Comparison of ENCODE assay signal across 1 cellular context in genomic region chr11:422249-422656, GRCh38.
A peak's percentile ranks its signal among the peaks of the same experiment; 100 is the strongest.
TF ChIP-seq lines count a peak whose summit lies in the region.

No MANE protein-coding gene starts in this region.

TF ChIP-seq in K562, 482 proteins besides CTCF, POLR2A, EP300 and RAD21 (continued from another document and continues in another):
- TF ChIP-seq RREB1 (CRISPR knock-in tag; IDR thresholded peaks at IDR 0.05) (no peak), KAT8 (IDR thresholded peaks at IDR 0.05; ENCODE audit: low read depth) (no peak), L3MBTL2 (IDR thresholded peaks at IDR 0.05) (peak; percentile 94), ZNF766 (CRISPR knock-in tag; conservative IDR thresholded peaks at IDR 0.05) (peak; percentile 60; the same call in 1 of the 2 replicates), CREB3 (tag; conservative IDR thresholded peaks at IDR 0.05; ENCODE audit: low read depth) (no peak), TSC22D4 (tag; IDR thresholded peaks at IDR 0.05) (no peak), RUNX1 (IDR thresholded peaks at IDR 0.05; ENCODE audit: low read depth) (no peak), ZNF431 (CRISPR knock-in tag; IDR thresholded peaks at IDR 0.05) (no peak), CTBP1 (IDR thresholded peaks at IDR 0.05; ENCODE audit: borderline replicate concordance) (peak; percentile 71), FOSL1 (tag; conservative IDR thresholded peaks at IDR 0.05) (peak; percentile 72), KDM1A (IDR thresholded peaks at IDR 0.05) (peak in 1 of 2 experiments; percentile 12; a peak in 1 of 4 replicates), BCLAF1 (IDR thresholded peaks at IDR 0.05; ENCODE audit: borderline replicate concordance in 1 of 2, control insufficient read depth in 1 of 2, low read depth in 2 of 2, low read length in 1 of 2) (no peak), BHLHE40 (IDR thresholded peaks at IDR 0.05; ENCODE audit: low read length) (0 out of 2 replicates have a peak, but pooled peaks have one; percentile 38), GTF2B (IDR thresholded peaks at IDR 0.05; ENCODE audit: extremely low read depth, insufficient read length) (no peak), KLF16 (IDR thresholded peaks at IDR 0.05) (peak; percentile 85), NFE2 (IDR thresholded peaks at IDR 0.05; ENCODE audit: low read depth) (no peak), SREBF1 (IDR thresholded peaks at IDR 0.05; ENCODE audit: borderline replicate concordance, low read depth, low read length) (no peak), ZNF274 (IDR thresholded peaks at IDR 0.05; ENCODE audit: borderline replicate concordance, low read depth, low read length) (no peak), JUN (IDR thresholded peaks at IDR 0.05; ENCODE audit: borderline replicate concordance, low read depth, low read length) (no peak), JUN (CRISPR knock-in tag; IDR thresholded peaks at IDR 0.05; ENCODE audit: borderline replicate concordance) (no peak), ETV5 (CRISPR knock-in tag; IDR thresholded peaks at IDR 0.05; ENCODE audit: low read depth) (no peak), SRSF3 (IDR thresholded peaks at IDR 0.05; ENCODE audit: insufficient read depth, low read length) (no peak), KHSRP (IDR thresholded peaks at IDR 0.05) (no peak), MITF (IDR thresholded peaks at IDR 0.05) (no peak; the same call in 1 of the 2 replicates), NCOR1 (IDR thresholded peaks at IDR 0.05) (peak; percentile 76), BRF2 (IDR thresholded peaks at IDR 0.05; ENCODE audit: borderline replicate concordance, insufficient read depth, insufficient read length) (no peak), HOMEZ (CRISPR knock-in tag; IDR thresholded peaks at IDR 0.05) (no peak), RBM17 (IDR thresholded peaks at IDR 0.05; ENCODE audit: borderline replicate concordance, low read depth, low read length) (no peak), AFF1 (IDR thresholded peaks at IDR 0.05; ENCODE audit: low read depth in 1 of 2, partially characterized antibody in 2 of 2) (no peak), CSDE1 (IDR thresholded peaks at IDR 0.05) (no peak), ZNF311 (CRISPR knock-in tag; IDR thresholded peaks at IDR 0.05) (no peak), BCL6 (CRISPR knock-in tag; IDR thresholded peaks at IDR 0.05) (no peak), FOS (IDR thresholded peaks at IDR 0.05; ENCODE audit: extremely low read depth, insufficient read length) (no peak), HNRNPK (IDR thresholded peaks at IDR 0.05; ENCODE audit: low read depth, low read length, poor library complexity, severe bottlenecking) (no peak), ZNF707 (CRISPR knock-in tag; conservative IDR thresholded peaks at IDR 0.05) (no peak), GATAD2A (IDR thresholded peaks at IDR 0.05) (no peak), WHSC1 (IDR thresholded peaks at IDR 0.05; ENCODE audit: low read length) (no peak), ZNF785 (CRISPR knock-in tag; IDR thresholded peaks at IDR 0.05) (no peak), STAT5B (CRISPR knock-in tag; IDR thresholded peaks at IDR 0.05) (no peak), HDAC6 (IDR thresholded peaks at IDR 0.05; ENCODE audit: low read depth, low read length) (no peak), ATF4 (CRISPR knock-in tag; IDR thresholded peaks at IDR 0.05) (no peak), PCBP1 (IDR thresholded peaks at IDR 0.05; ENCODE audit: low read depth, low read length, poor library complexity, severe bottlenecking) (no peak)
